ENCODE assay signal across 8 cellular contexts in genomic region chr17:28812136-28812979, GRCh38. TPM values are rescaled to one million over a fixed set of nuclear protein-coding genes. Genes with fewer than 3 reads are reported as not detected.
DNase-seq lines count a peak whose midpoint lies in the region; ATAC-seq, FAIRE-seq and TF ChIP-seq lines count a peak whose summit lies in the region.

No MANE protein-coding gene starts in this region.

- H3K27me3 Mint-ChIP-seq in astrocyte (ENCODE audit: low read depth, unreplicated experiment) = no peaks in the 10 kb centered on the region

- H3K27me3 ChIP-seq in astrocyte (ENCODE audit: insufficient read depth, low read length) = no peaks in the 10 kb centered on the region
- no peaks in the 10 kb centered on the region for H3K27me3 ChIP-seq in rectal smooth muscle tissue (ENCODE audit: control insufficient read depth, insufficient read depth, low read length)
- no peaks in the 10 kb centered on the region for H3K27me3 ChIP-seq in aorta (ENCODE audit: control insufficient read depth in 1 of 2, insufficient read depth in 2 of 2, low read length in 1 of 2)

- H3K27ac Mint-ChIP-seq in astrocyte (ENCODE audit: unreplicated experiment) = peak overlapping the region; percentile 91

- H3K9ac ChIP-seq in astrocyte (ENCODE audit: low read length) (peak overlapping the region; percentile 98), rectal smooth muscle tissue (ENCODE audit: low read length) (peak overlapping the region; percentile 83)

- peak; percentile 74 for ATAC-seq in GM18499 (IDR thresholded peaks at IDR 0.05; ENCODE audit: insufficient read depth, unreplicated experiment)
- ATAC-seq in HG02938 (IDR thresholded peaks at IDR 0.05; ENCODE audit: unreplicated experiment) = peak; percentile 86
- peak; percentile 99 for ATAC-seq in aorta (ENCODE audit: low FRiP score)

- no peak for TF ChIP-seq CTCF in astrocyte (IDR thresholded peaks at IDR 0.05; ENCODE audit: insufficient read depth, low read depth, low read length)

- peaks cover 38% of the 10 kb centered on the region for H4K20me1 ChIP-seq in astrocyte (ENCODE audit: insufficient read depth, low read length)

- H3K4me3 ChIP-seq in astrocyte (ENCODE audit: insufficient read depth, low read depth, low read length) = peak overlapping the region; percentile 82
- H3K4me3 ChIP-seq in rectal smooth muscle tissue (ENCODE audit: low read length) = peak overlapping the region; percentile 97
- H3K4me3 ChIP-seq in aorta (ENCODE audit: low read length in 2 of 2) = peak overlapping the region; percentile 97 to 99

- H3K36me3 ChIP-seq in astrocyte (ENCODE audit: insufficient read depth, low read length) (no peaks in the 10 kb centered on the region), rectal smooth muscle tissue (ENCODE audit: control insufficient read depth, insufficient read depth, low read length) (no peaks in the 10 kb centered on the region), aorta (ENCODE audit: control insufficient read depth in 1 of 2, insufficient read depth in 2 of 2, low read length in 1 of 2) (no peaks in the 10 kb centered on the region)

- peak overlapping the region; percentile 92 for H3K4me3 Mint-ChIP-seq in astrocyte (ENCODE audit: unreplicated experiment)

- no peaks in the 10 kb centered on the region for H3K36me3 Mint-ChIP-seq in astrocyte (ENCODE audit: low read depth, unreplicated experiment)

- H3K27ac ChIP-seq in astrocyte (ENCODE audit: low read depth, low read length) (peak overlapping the region; percentile 96), rectal smooth muscle tissue (ENCODE audit: low read depth, low read length) (peak overlapping the region; percentile 94), aorta (ENCODE audit: low read depth in 1 of 2, low read length in 2 of 2) (peak overlapping the region; percentile 28 to 87)

- H2AFZ ChIP-seq in astrocyte (ENCODE audit: low read depth, low read length) = peak overlapping the region; percentile 82

- no peak for FAIRE-seq in astrocyte (lab: Jason Lieb, UNC)

- peaks cover 64% of the 10 kb centered on the region for H3K79me2 ChIP-seq in astrocyte (ENCODE audit: insufficient read depth, low read length)

- H3K9me3 Mint-ChIP-seq in astrocyte (ENCODE audit: unreplicated experiment) = no peaks in the 10 kb centered on the region

- peaks cover 25% of the 10 kb centered on the region for H3K4me1 ChIP-seq in astrocyte (ENCODE audit: insufficient read depth, low read length)
- peaks cover 21% of the 10 kb centered on the region for H3K4me1 ChIP-seq in rectal smooth muscle tissue (ENCODE audit: control insufficient read depth, insufficient read depth, low read length)
- no peaks in the 10 kb centered on the region for H3K4me1 ChIP-seq in aorta (ENCODE audit: control insufficient read depth in 1 of 2, insufficient read depth in 2 of 2, low read length in 2 of 2)

- no peaks in the 10 kb centered on the region for H3K9me3 ChIP-seq in astrocyte (ENCODE audit: insufficient read depth, low read depth, low read length)
- no peaks in the 10 kb centered on the region for H3K9me3 ChIP-seq in aorta (ENCODE audit: control insufficient read depth, low read length)

- peak overlapping the region; percentile 92 for H3K4me2 ChIP-seq in astrocyte (ENCODE audit: low read length)

- intact Hi-C loops in aorta (cut with DNase I) = loop anchor here in 1 of 2 donors (2.0 to 5.0 kb wide), 2 partner anchors 90 to 135 kb away; partner anchors contain the start of gene DHRS13

- DNase-seq in NCI-H1694 treated with DMSO at 0.1 percent for 48 hours (lab: John Stamatoyannopoulos, UW) (peak; percentile 98), T-helper 2 cell (peak; percentile 91 to 98 (median 93)), astrocyte (ENCODE audit: low read depth) (peak; percentile 94), hepatic stellate cell (ENCODE audit: low spot score) (peak; percentile 99), aorta (peak; percentile 99)

- 0 to 1% methylated on average over 37 to 49 of the region's 49 CpGs for WGBS in aorta, 2 donors

- peaks cover 29% of the 10 kb centered on the region for H3K4me1 Mint-ChIP-seq in astrocyte (ENCODE audit: low read depth, unreplicated experiment)

RNA-seq across cellular contexts. Expression of gene FAM222B, which starts 30.2 kb away (rescaled TPM):
- total RNA-seq in astrocyte (51.4 and 53.0 TPM in 2 replicates), aorta (10 to 100 TPM; 18.4 to 18.7 TPM)
- 1 to 10 TPM; 3.6 to 4.6 TPM for polyA plus RNA-seq in aorta

RNA-seq across cellular contexts. Expression of gene ERAL1, which starts 42.5 kb away (rescaled TPM):
- 38.2 and 38.4 TPM in 2 replicates for total RNA-seq in astrocyte
- 10 to 100 TPM; 17.1 to 20.0 TPM for total RNA-seq in aorta
- polyA plus RNA-seq in aorta = 10 to 100 TPM; 16.7 to 21.5 TPM

Comparison
In these comparisons a context has a peak if more than half of its experiments do, and no peak if none do; other contexts are left out.
1. Peak in every context shown above with its lines: DNase-seq, ATAC-seq, H3K4me3 ChIP-seq and H3K27ac ChIP-seq.